Comparison of ENCODE assay signal across 1 cellular context in the genomic region with DNA sequence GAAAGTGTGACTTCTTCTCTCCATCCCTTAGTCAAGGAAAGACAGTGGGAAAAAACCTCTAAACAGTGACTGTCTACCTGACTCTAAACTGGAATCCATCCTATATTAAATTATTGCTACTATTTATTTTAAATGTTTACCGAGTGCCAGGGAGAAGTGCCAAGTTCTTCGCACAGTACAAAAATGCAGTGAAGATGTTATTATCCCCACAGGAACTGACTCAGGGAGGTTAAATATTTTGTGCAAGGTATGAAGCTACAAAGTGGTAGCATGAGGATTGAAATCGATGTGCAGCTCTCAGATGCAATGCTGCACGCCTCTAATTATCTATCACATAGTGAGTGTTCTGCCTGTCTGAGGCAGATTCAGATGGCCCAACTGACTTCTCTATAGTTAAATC.
TF ChIP-seq lines count a peak whose summit lies in the region.

No MANE protein-coding gene starts in this region.

TF ChIP-seq in H1, 55 proteins besides CTCF, POLR2A, EP300 and RAD21:
- TF ChIP-seq RFX5 (IDR thresholded peaks at IDR 0.05; ENCODE audit: borderline replicate concordance, low read depth, low read length) = no peak
- TF ChIP-seq RXRA (IDR thresholded peaks at IDR 0.05; ENCODE audit: insufficient read depth, low read depth, low read length) = no peak
- no peak for TF ChIP-seq TEAD4 (IDR thresholded peaks at IDR 0.05; ENCODE audit: low read depth, low read length)
- TF ChIP-seq SP2 (IDR thresholded peaks at IDR 0.05; ENCODE audit: low read length) = no peak
- TF ChIP-seq PHF8 (conservative IDR thresholded peaks at IDR 0.05; ENCODE audit: low read depth, low read length) = no peak
- TF ChIP-seq FOSL1 (IDR thresholded peaks at IDR 0.05; ENCODE audit: insufficient read depth, low read depth, low read length) = no peak
- TF ChIP-seq TCF12 (IDR thresholded peaks at IDR 0.05; ENCODE audit: low read depth, low read length) = no peak
- TF ChIP-seq CHD1 (IDR thresholded peaks at IDR 0.05; ENCODE audit: low read depth, low read length) = no peak
- TF ChIP-seq SAP30 (IDR thresholded peaks at IDR 0.05; ENCODE audit: insufficient read depth, insufficient replicate concordance, low read length) = no peak
- TF ChIP-seq MAFK (IDR thresholded peaks at IDR 0.05; ENCODE audit: low read depth, low read length) = no peak
- TF ChIP-seq EZH2 (IDR thresholded peaks at IDR 0.05; ENCODE audit: low read depth, low read length, severe bottlenecking) = no peak
